In the genomic region with DNA sequence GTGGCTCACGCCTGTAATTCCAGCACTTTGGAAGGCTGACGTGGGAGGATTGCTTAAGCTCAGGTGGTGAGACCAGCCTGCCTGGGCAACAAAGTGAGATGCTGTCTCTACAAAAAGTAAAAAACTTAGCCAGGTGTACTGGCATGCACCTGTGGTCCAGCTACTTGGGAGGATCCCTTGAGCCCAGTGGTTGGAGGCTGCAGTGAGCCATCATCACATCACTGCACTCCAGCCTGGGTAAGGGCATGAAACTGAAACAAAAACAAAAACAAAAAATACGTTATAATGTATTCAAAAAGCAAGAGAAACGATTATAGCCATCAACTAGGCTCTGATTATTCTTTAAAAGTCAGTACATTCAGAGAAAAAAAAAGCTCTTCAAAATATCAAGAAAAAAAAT, we compare ENCODE assay signal across 14 cellular contexts.
"Had no signal": no experiment of that assay in that cellular context is flagged by ENCODE, and none has a peak within 500 bp of the region (broad histone marks: within the 10 kb centered on the region; RNA-seq: fewer than 3 reads in every experiment).

No MANE protein-coding gene starts in this region.

- H3K27ac ChIP-seq: gastroesophageal sphincter, left lung, psoas muscle, sigmoid colon, upper lobe of right lung had no signal

- H3K27me3 ChIP-seq: gastroesophageal sphincter, left lung, sigmoid colon, upper lobe of right lung had no signal

- H3K4me3 ChIP-seq: gastroesophageal sphincter, left lung, psoas muscle, sigmoid colon, upper lobe of right lung had no signal

- H3K9me3 Mint-ChIP-seq: activated T-helper 1 cell treated with anti-CD3 and anti-CD28 coated beads, Interleukin-12 subunit alpha, Interleukin-12 subunit beta, Interleukin-2, Interleukin-4 antibody, amounts not matched to agents 30 ng/mL and 10 ng/mL and 1 ng/mL, durations not matched to agents 14 hours and 24 hours and 36 hours had no signal

- H3K9me3 ChIP-seq: gastroesophageal sphincter, left lung, psoas muscle, sigmoid colon, SK-N-SH, upper lobe of right lung had no signal

- DNase-seq: activated CD4-positive, CD25-positive, alpha-beta regulatory T cell treated with anti-CD3 and anti-CD28 coated beads, Interleukin-2, amount 50 U/mL, for 72 hours; activated naive CD4-positive, alpha-beta T cell treated with Interleukin-2 at 50 U/mL for 16 hours; cortex of kidney; left lung; psoas muscle; sigmoid colon; SK-N-SH; stimulated activated CD4-positive, alpha-beta T cell treated with anti-CD3 and anti-CD28 coated beads, Interleukin-12 subunit alpha, Interleukin-12 subunit beta, amount 100 ng/mL, for 4 hours; stimulated activated CD4-positive, alpha-beta T cell treated with anti-CD3 and anti-CD28 coated beads, Interleukin-2, amount 100 ng/mL, for 48 hours; stimulated activated naive CD8-positive, alpha-beta T cell treated with anti-CD3 and anti-CD28 coated beads, Interleukin-15, Interleukin-2, amounts not matched to agents 100 U/mL and 50 U/mL, for 24 hours; upper lobe of right lung had no signal

- FAIRE-seq: keratinocyte had no signal

- ATAC-seq: gastroesophageal sphincter; left lung; psoas muscle; stimulated activated naive CD8-positive, alpha-beta T cell treated with anti-CD3 and anti-CD28 coated beads, Interleukin-15, Interleukin-2, amounts not matched to agents 100 U/mL and 50 U/mL, for 24 hours; upper lobe of right lung had no signal

- H3K9ac ChIP-seq: SK-N-SH had no signal

- H3K4me2 ChIP-seq: SK-N-SH had no signal

- H3K4me1 ChIP-seq: left lung, psoas muscle, sigmoid colon, upper lobe of right lung had no signal
